ENCODE assay signal across 12 cellular contexts in genomic region chr10:102616071-102616770, GRCh38. TPM values are rescaled to one million over a fixed set of nuclear protein-coding genes. Genes with fewer than 3 reads are reported as not detected.
DNase-seq lines count a peak whose midpoint lies in the region; ATAC-seq and TF ChIP-seq lines count a peak whose summit lies in the region.
"Had no signal": no experiment of that assay in that cellular context is flagged by ENCODE, and none has a peak within 500 bp of the region (broad histone marks: within the 10 kb centered on the region; RNA-seq: fewer than 3 reads in every experiment).

No MANE protein-coding gene starts in this region.

- TF ChIP-seq CTCF in fibroblast of villous mesenchyme (IDR thresholded peaks at IDR 0.05; ENCODE audit: insufficient read depth, low read depth, low read length) (no peak), sigmoid colon (IDR thresholded peaks at IDR 0.05) (no peak), tibial artery (IDR thresholded peaks at IDR 0.05) (no peak)

- intact Hi-C loops in sigmoid colon (cut with DNase I), result no loop called here
- intact Hi-C loops in tibial artery (cut with DNase I; ENCODE audit: low total_unique reads), result no loop called here

- H3K4me3 ChIP-seq in fibroblast of villous mesenchyme (ENCODE audit: low read depth, low read length) (no peak overlapping the region), sigmoid colon (no peak overlapping the region), tibial artery (no peak overlapping the region), MG63 (no peak overlapping the region)

- TF ChIP-seq POLR2A in sigmoid colon (IDR thresholded peaks at IDR 0.05), result no peak

- ATAC-seq in GM18858 (IDR thresholded peaks at IDR 0.05; ENCODE audit: unreplicated experiment) (peak; percentile 65), HG03108 (IDR thresholded peaks at IDR 0.05; ENCODE audit: unreplicated experiment) (peak; percentile 66), GM21576 (IDR thresholded peaks at IDR 0.05; ENCODE audit: unreplicated experiment) (no peak)
- no peak for ATAC-seq in activated CD4-positive, CD25-positive, alpha-beta regulatory T cell treated with anti-CD3 and anti-CD28 coated beads, Interleukin-2, amount 50 U/mL, for 24 hours
- ATAC-seq: T-cell had no signal

- TF ChIP-seq EP300 in sigmoid colon (IDR thresholded peaks at IDR 0.05), result no peak

- H3K9me3 ChIP-seq in sigmoid colon (no peaks in the 10 kb centered on the region), tibial artery (no peaks in the 10 kb centered on the region), MG63 (no peaks in the 10 kb centered on the region)

- WGBS in sigmoid colon, 2 donors, result 49 to 82% methylated on average over 1 of the region's 1 CpG

- H3K4me1 ChIP-seq in sigmoid colon, result peaks cover 0 to 94% (median 75%) of the 10 kb centered on the region in 4 donors
- peaks cover 0 to 40% (median 38%) of the 10 kb centered on the region in 4 donors for H3K4me1 ChIP-seq in tibial artery

- peak; percentile 65 for DNase-seq in fibroblast of villous mesenchyme (ENCODE audit: low read depth)
- peak; percentile 93 for DNase-seq in sigmoid colon
- DNase-seq in tibial artery, result no peak
- DNase-seq in MG63, result no peak
- DNase-seq: DMS 273 treated with DMSO at 0.1 percent for 48 hours, KG1, NCI-H446 treated with DMSO at 0.1 percent for 48 hours, T-cell had no signal

- no peaks in the 10 kb centered on the region for H3K27me3 ChIP-seq in sigmoid colon
- no peaks in the 10 kb centered on the region for H3K27me3 ChIP-seq in tibial artery
- no peaks in the 10 kb centered on the region for H3K27me3 ChIP-seq in MG63

- H3K36me3 ChIP-seq in sigmoid colon (peaks cover 0 to 32% (median 10%) of the 10 kb centered on the region in 4 donors), tibial artery (peaks cover 11 to 42% (median 36%) of the 10 kb centered on the region in 3 donors), MG63 (no peaks in the 10 kb centered on the region; the same call in 1 of the 2 replicates)

- H3K27ac ChIP-seq in sigmoid colon (peak overlapping the region; percentile 49 to 56 (median 54)), tibial artery (no peak overlapping the region)

RNA-seq across cellular contexts. Expression of gene TRIM8, which starts 28.1 kb away (rescaled TPM):
- total RNA-seq in fibroblast of villous mesenchyme (116 and 119 TPM in 2 replicates), sigmoid colon (10 to 100 TPM; 58.9 to 88.6 (median 67.1) TPM)
- polyA plus RNA-seq in sigmoid colon, result 10 to 100 TPM; 25.0 to 53.0 (median 46.8) TPM
- total RNA-seq in MG63 (2014; rRNA removed; shearing (Covaris generic); ENCODE audit: low replicate concordance), result 27.8 and 40.9 TPM in 2 replicates

Comparison
In these comparisons a context has a peak if more than half of its experiments do, and no peak if none do; other contexts are left out.
1. ATAC-seq: peak in GM18858 (single experiment) and HG03108 (single experiment); none in activated CD4-positive, CD25-positive, alpha-beta regulatory T cell treated with anti-CD3 and anti-CD28 coated beads, Interleukin-2, amount 50 U/mL, for 24 hours (0 of 2) and GM21576 (single experiment).
2. DNase-seq: peak in fibroblast of villous mesenchyme (single experiment) and sigmoid colon (single experiment); none in tibial artery (0 of 2) and MG63 (single experiment).
3. H3K27ac ChIP-seq: peak in sigmoid colon (4 of 4); none in tibial artery (0 of 2).